Comparison of ENCODE assay signal across 1 cellular context in the genomic region with DNA sequence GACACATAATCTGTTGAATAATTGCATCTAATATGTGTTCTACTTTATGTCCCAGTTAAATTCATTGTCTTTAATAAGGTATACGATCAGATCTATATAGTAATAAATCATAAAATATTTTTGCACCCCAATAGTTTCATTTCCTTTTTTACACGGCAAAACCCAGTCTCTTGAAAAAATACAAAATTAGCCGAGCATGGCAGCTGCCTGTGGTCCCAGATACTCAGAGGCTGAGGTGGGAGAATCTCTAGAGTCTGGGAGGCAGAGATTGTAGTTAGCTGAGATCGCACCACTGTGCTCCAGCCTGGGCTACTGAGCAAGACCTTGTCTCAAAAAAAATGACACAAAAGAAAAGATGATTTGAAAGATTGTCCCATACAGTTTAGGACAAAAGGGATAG.
TF ChIP-seq lines count a peak whose summit lies in the region.

No MANE protein-coding gene starts in this region.

TF ChIP-seq in GM12878, 131 proteins besides CTCF, POLR2A, EP300 and RAD21 (continued from another document):
- TF ChIP-seq, protein P1, sequence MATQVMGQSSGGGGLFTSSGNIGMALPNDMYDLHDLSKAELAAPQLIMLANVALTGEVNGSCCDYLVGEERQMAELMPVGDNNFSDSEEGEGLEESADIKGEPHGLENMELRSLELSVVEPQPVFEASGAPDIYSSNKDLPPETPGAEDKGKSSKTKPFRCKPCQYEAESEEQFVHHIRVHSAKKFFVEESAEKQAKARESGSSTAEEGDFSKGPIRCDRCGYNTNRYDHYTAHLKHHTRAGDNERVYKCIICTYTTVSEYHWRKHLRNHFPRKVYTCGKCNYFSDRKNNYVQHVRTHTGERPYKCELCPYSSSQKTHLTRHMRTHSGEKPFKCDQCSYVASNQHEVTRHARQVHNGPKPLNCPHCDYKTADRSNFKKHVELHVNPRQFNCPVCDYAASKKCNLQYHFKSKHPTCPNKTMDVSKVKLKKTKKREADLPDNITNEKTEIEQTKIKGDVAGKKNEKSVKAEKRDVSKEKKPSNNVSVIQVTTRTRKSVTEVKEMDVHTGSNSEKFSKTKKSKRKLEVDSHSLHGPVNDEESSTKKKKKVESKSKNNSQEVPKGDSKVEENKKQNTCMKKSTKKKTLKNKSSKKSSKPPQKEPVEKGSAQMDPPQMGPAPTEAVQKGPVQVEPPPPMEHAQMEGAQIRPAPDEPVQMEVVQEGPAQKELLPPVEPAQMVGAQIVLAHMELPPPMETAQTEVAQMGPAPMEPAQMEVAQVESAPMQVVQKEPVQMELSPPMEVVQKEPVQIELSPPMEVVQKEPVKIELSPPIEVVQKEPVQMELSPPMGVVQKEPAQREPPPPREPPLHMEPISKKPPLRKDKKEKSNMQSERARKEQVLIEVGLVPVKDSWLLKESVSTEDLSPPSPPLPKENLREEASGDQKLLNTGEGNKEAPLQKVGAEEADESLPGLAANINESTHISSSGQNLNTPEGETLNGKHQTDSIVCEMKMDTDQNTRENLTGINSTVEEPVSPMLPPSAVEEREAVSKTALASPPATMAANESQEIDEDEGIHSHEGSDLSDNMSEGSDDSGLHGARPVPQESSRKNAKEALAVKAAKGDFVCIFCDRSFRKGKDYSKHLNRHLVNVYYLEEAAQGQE (IDR thresholded peaks at IDR 0.05; ENCODE audit: low read depth, low read length): no peak
- TF ChIP-seq, protein P2, sequence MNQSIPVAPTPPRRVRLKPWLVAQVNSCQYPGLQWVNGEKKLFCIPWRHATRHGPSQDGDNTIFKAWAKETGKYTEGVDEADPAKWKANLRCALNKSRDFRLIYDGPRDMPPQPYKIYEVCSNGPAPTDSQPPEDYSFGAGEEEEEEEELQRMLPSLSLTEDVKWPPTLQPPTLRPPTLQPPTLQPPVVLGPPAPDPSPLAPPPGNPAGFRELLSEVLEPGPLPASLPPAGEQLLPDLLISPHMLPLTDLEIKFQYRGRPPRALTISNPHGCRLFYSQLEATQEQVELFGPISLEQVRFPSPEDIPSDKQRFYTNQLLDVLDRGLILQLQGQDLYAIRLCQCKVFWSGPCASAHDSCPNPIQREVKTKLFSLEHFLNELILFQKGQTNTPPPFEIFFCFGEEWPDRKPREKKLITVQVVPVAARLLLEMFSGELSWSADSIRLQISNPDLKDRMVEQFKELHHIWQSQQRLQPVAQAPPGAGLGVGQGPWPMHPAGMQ (IDR thresholded peaks at IDR 0.05; ENCODE audit: borderline replicate concordance): no peak
- TF ChIP-seq RUNX3 (IDR thresholded peaks at IDR 0.05; ENCODE audit: low read length): peak; percentile 70
- TF ChIP-seq, protein P3, sequence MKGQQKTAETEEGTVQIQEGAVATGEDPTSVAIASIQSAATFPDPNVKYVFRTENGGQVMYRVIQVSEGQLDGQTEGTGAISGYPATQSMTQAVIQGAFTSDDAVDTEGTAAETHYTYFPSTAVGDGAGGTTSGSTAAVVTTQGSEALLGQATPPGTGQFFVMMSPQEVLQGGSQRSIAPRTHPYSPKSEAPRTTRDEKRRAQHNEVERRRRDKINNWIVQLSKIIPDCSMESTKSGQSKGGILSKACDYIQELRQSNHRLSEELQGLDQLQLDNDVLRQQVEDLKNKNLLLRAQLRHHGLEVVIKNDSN (IDR thresholded peaks at IDR 0.05; ENCODE audit: borderline replicate concordance, extremely low read length, insufficient read depth, low read depth, low read length): no peak
- TF ChIP-seq KLF5 (IDR thresholded peaks at IDR 0.05; ENCODE audit: partially characterized antibody): no peak
- no peak for TF ChIP-seq SUZ12 (IDR thresholded peaks at IDR 0.05; ENCODE audit: unreplicated experiment)
- no peak for TF ChIP-seq USF2 (IDR thresholded peaks at IDR 0.05; ENCODE audit: borderline replicate concordance, low read depth, low read length)
- TF ChIP-seq NFYA (IDR thresholded peaks at IDR 0.05; ENCODE audit: borderline replicate concordance, low read depth, low read length): no peak
- no peak for TF ChIP-seq ZNF207 (IDR thresholded peaks at IDR 0.05; ENCODE audit: borderline replicate concordance)
- no peak for TF ChIP-seq BRCA1 (IDR thresholded peaks at IDR 0.05; ENCODE audit: low read depth, low read length)
- TF ChIP-seq ZSCAN29 (IDR thresholded peaks at IDR 0.05): no peak
- TF ChIP-seq MTA2 (IDR thresholded peaks at IDR 0.05; ENCODE audit: low read depth): 0 out of 2 replicates have a peak, but pooled peaks have one; percentile 21
- TF ChIP-seq ZBED1 (IDR thresholded peaks at IDR 0.05; ENCODE audit: borderline replicate concordance): no peak
- TF ChIP-seq TCF12 (IDR thresholded peaks at IDR 0.05; ENCODE audit: low read depth, low read length): no peak
- TF ChIP-seq SMARCA5 (IDR thresholded peaks at IDR 0.05): no peak
- TF ChIP-seq SPI1 (IDR thresholded peaks at IDR 0.05; ENCODE audit: borderline replicate concordance, insufficient read depth, low read depth, low read length): peak; percentile 79
- TF ChIP-seq SIX5 (IDR thresholded peaks at IDR 0.05; ENCODE audit: low read depth, low read length, severe bottlenecking): no peak
- TF ChIP-seq TAF1 (IDR thresholded peaks at IDR 0.05; ENCODE audit: borderline replicate concordance, low read depth, low read length): no peak
- TF ChIP-seq TARDBP (IDR thresholded peaks at IDR 0.05; ENCODE audit: borderline replicate concordance): no peak
- no peak for TF ChIP-seq ZNF274 (IDR thresholded peaks at IDR 0.05; ENCODE audit: insufficient read depth, insufficient read length)
